In genomic region chr16:2003827-2004641, GRCh38 we compare ENCODE assay signal across 1 cellular context.
TF ChIP-seq lines count a peak whose summit lies in the region.

No MANE protein-coding gene starts in this region.

TF ChIP-seq in SK-N-SH, 30 proteins besides CTCF, POLR2A, EP300 and RAD21 (continued from another document):
- TF ChIP-seq, protein P1, sequence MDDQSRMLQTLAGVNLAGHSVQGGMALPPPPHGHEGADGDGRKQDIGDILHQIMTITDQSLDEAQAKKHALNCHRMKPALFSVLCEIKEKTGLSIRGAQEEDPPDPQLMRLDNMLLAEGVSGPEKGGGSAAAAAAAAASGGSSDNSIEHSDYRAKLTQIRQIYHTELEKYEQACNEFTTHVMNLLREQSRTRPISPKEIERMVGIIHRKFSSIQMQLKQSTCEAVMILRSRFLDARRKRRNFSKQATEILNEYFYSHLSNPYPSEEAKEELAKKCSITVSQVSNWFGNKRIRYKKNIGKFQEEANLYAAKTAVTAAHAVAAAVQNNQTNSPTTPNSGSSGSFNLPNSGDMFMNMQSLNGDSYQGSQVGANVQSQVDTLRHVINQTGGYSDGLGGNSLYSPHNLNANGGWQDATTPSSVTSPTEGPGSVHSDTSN (IDR thresholded peaks at IDR 0.05) = peak; percentile 45; the same call in 1 of the 2 replicates
- TF ChIP-seq RCOR1 (IDR thresholded peaks at IDR 0.05; ENCODE audit: low read length) (no peak), SIN3A (IDR thresholded peaks at IDR 0.05; ENCODE audit: borderline replicate concordance, low read depth, low read length) (peak; percentile 92; the same call in 1 of the 2 replicates), FOSL2 (IDR thresholded peaks at IDR 0.05; ENCODE audit: borderline replicate concordance, low read depth) (no peak), USF1 (IDR thresholded peaks at IDR 0.05; ENCODE audit: borderline replicate concordance, low read depth) (peak; percentile 9; the same call in 1 of the 2 replicates), TAF1 (IDR thresholded peaks at IDR 0.05; ENCODE audit: borderline replicate concordance, low read depth, low read length) (no peak)
